Comparison of ENCODE assay signal across 1 cellular context in genomic region chr20:20814685-20815084, GRCh38.
TF ChIP-seq lines count a peak whose summit lies in the region.

No MANE protein-coding gene starts in this region.

TF ChIP-seq in HEK293, 187 proteins besides CTCF, POLR2A, EP300 and RAD21 (continued from another document):
- TF ChIP-seq ZNF335 (tag by site-specific recombination; conservative IDR thresholded peaks at IDR 0.05), result no peak
- TF ChIP-seq PRDM1 (tag by site-specific recombination; IDR thresholded peaks at IDR 0.05), result 0 out of 2 replicates have a peak, but pooled peaks have one; percentile 6
- TF ChIP-seq ZNF654 (tag by site-specific recombination; IDR thresholded peaks at IDR 0.05; ENCODE audit: low read depth), result no peak
- 0 out of 2 replicates have a peak, but pooled peaks have one; percentile 25 for TF ChIP-seq ZIC2 (tag by site-specific recombination; IDR thresholded peaks at IDR 0.05)
- no peak for TF ChIP-seq ZNF404 (tag by site-specific recombination; IDR thresholded peaks at IDR 0.05)
TF ChIP-seq in HEK293: peak in this region for 3.
